1 cellular context compared by ENCODE assay signal in the genomic region with DNA sequence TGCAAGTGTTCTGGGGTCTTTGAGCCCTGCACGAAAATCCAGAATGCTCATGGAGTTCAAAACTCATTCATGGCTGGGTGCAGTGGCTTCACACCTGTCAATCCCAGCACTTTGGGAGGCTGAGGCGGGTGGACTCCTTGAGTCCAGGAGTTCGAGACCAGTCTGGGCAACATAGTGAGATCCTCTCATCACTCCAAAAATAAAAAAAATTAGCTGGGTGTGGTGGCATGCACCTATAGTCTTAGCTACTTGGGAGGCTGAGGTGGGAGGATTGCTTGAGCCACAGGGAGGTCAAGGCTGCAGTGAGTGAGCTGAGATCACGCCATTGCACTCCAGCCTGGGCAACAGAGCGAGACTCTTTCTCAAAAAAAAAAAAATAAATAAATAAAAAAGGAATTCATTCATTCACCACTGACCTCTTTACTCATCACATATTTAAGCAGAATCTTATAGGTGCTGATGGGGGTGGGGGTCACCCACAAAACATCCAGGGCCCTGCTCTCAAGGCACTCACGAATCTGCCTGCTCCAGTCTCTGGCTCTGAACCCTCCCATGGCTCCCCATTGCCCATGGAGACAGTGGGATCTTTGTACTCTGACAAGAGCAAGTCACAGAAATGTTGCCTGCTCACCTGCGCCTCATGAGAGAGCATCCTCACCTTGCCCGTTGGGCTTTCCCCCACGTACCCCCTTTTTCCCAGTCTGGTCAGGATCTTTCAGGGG.
TF ChIP-seq lines count a peak whose summit lies in the region.

No MANE protein-coding gene starts in this region.

TF ChIP-seq in H1, 55 proteins besides CTCF, POLR2A, EP300 and RAD21:
- TF ChIP-seq KDM1A (IDR thresholded peaks at IDR 0.05; ENCODE audit: borderline replicate concordance, low read length) (peak; percentile 80), RBBP5 (IDR thresholded peaks at IDR 0.05; ENCODE audit: borderline replicate concordance, low read depth, low read length) (no peak), TAF1 (IDR thresholded peaks at IDR 0.05; ENCODE audit: low read depth, low read length) (no peak)
